ENCODE assay signal across 14 cellular contexts in the genomic region with DNA sequence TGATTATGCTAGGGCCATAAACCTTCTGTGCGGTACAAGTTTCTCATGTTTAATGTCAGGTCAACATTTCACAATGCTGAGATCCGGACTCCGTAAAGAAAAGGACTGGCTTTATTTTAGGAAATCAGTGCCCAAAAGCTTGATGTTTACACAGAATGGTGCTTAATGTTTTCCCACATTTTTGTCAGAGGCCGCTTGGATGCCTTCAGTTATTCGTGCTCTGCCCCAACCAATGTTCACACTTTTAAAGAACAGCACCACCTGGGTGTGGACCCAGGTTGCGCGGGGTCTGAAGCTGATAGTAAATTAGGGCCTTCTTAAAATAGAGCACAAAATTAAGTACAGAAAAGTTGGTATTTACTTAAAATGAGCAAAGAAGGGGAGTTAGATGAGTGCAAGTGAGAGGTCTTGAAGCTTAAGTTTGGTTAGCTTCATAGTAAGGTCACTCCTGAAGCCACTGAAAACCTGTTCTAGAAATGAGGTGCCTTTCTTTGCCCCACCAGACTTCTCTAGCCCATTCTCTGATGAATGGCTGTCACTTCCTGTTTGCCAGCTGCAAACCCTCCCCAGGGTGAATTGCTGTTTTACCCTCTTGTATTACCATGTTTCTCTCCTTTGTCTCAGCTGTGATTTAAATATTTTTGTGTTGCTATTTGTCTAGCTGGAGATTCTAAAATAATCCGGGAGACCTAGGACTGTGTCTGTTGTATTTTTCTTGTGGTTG. TPM values are rescaled to one million over a fixed set of nuclear protein-coding genes. Genes with fewer than 3 reads are reported as not detected.
A peak's percentile ranks its signal among the peaks of the same experiment; 100 is the strongest.
DNase-seq lines count a peak whose midpoint lies in the region; ATAC-seq and TF ChIP-seq lines count a peak whose summit lies in the region.
"Had no signal": no experiment of that assay in that cellular context is flagged by ENCODE, and none has a peak within 500 bp of the region (broad histone marks: within the 10 kb centered on the region; RNA-seq: fewer than 3 reads in every experiment).

No MANE protein-coding gene starts in this region.

- TF ChIP-seq POLR2A in uterus (IDR thresholded peaks at IDR 0.05) = no peak

- H3K36me3 ChIP-seq in endodermal cell (ENCODE audit: control insufficient read depth, insufficient read depth, low read length) = no peaks in the 10 kb centered on the region
- H3K36me3 ChIP-seq in uterus = no peaks in the 10 kb centered on the region
- H3K36me3 ChIP-seq: transverse colon had no signal

- no peak overlapping the region for H3K27ac Mint-ChIP-seq in endodermal cell
- H3K27ac Mint-ChIP-seq in progenitor cell of endocrine pancreas = peak overlapping the region; percentile 81
- H3K27ac Mint-ChIP-seq in activated naive CD4-positive, alpha-beta T cell treated with anti-CD3 and anti-CD28 coated beads, Interleukin-2, amount 50 U/mL, for 72 hours = no peak overlapping the region

- H3K9me3 ChIP-seq in endodermal cell (ENCODE audit: control insufficient read depth, low read length) = no peaks in the 10 kb centered on the region
- no peaks in the 10 kb centered on the region for H3K9me3 ChIP-seq in uterus
- H3K9me3 ChIP-seq: transverse colon had no signal

- H3K4me3 ChIP-seq in LNCaP clone FGC (ENCODE audit: low read depth, low read length) = no peak overlapping the region
- H3K4me3 ChIP-seq in endodermal cell (ENCODE audit: low read length) = no peak overlapping the region
- no peak overlapping the region for H3K4me3 ChIP-seq in uterus
- H3K4me3 ChIP-seq: transverse colon had no signal

- DNase-seq in NCI-H146 (lab: John Stamatoyannopoulos, UW) (peak; percentile 6), NCI-H146 treated with DMSO at 0.1 percent for 48 hours (lab: John Stamatoyannopoulos, UW; ENCODE audit: unreplicated experiment) (no peak), LNCaP clone FGC (ENCODE audit: low read depth) (no peak), endodermal cell (peak; percentile 72), progenitor cell of endocrine pancreas (ENCODE audit: low spot score, unreplicated experiment) (no peak), uterus (no peak), NCI-H1092 (lab: John Stamatoyannopoulos, UW) (no peak)
- DNase-seq in activated naive CD4-positive, alpha-beta T cell treated with anti-CD3 and anti-CD28 coated beads, Interleukin-2, amount 50 U/mL, for 72 hours (ENCODE audit: low spot score in 2 of 2) = no peak
- DNase-seq: ACHN; activated T-cell treated with anti-CD3 and anti-CD28 coated beads, Interleukin-2, amount 50 U/mL, for 48 hours; left ventricle myocardium superior; transverse colon had no signal

- no peaks in the 10 kb centered on the region for H3K27me3 Mint-ChIP-seq in endodermal cell (ENCODE audit: insufficient read depth)
- H3K27me3 Mint-ChIP-seq in progenitor cell of endocrine pancreas = no peaks in the 10 kb centered on the region

- no peak for ATAC-seq in activated naive CD4-positive, alpha-beta T cell treated with anti-CD3 and anti-CD28 coated beads, Interleukin-2, amount 50 U/mL, for 72 hours
- ATAC-seq: left ventricle myocardium superior had no signal

- WGBS in endodermal cell (ENCODE audit: insufficient coverage in 1 of 2, insufficient read length in 1 of 2), 2 experiments = 91 to 97% methylated on average over 4 to 8 of the region's 8 CpGs

- intact Hi-C loops in uterus (cut with DNase I; ENCODE audit: low total_unique reads) = no loop called here

- no peak overlapping the region for H3K9ac ChIP-seq in endodermal cell (ENCODE audit: extremely low read depth, low read length, poor library complexity, severe bottlenecking)

- H3K9me3 Mint-ChIP-seq in endodermal cell (no peaks in the 10 kb centered on the region), progenitor cell of endocrine pancreas (ENCODE audit: low read depth) (no peaks in the 10 kb centered on the region)
- H3K9me3 Mint-ChIP-seq in activated naive CD4-positive, alpha-beta T cell treated with anti-CD3 and anti-CD28 coated beads, Interleukin-2, amount 50 U/mL, for 72 hours = no peaks in the 10 kb centered on the region

- H3K36me3 Mint-ChIP-seq in endodermal cell (ENCODE audit: low read depth) (no peaks in the 10 kb centered on the region), progenitor cell of endocrine pancreas (ENCODE audit: insufficient read depth) (no peaks in the 10 kb centered on the region)
- H3K36me3 Mint-ChIP-seq in activated naive CD4-positive, alpha-beta T cell treated with anti-CD3 and anti-CD28 coated beads, Interleukin-2, amount 50 U/mL, for 72 hours = no peaks in the 10 kb centered on the region

- peak; percentile 30; the same call in 1 of the 2 replicates for TF ChIP-seq CTCF in LNCaP clone FGC (IDR thresholded peaks at IDR 0.05; ENCODE audit: control insufficient read depth, extremely low read depth, insufficient read depth)
- TF ChIP-seq CTCF in endodermal cell (conservative IDR thresholded peaks at IDR 0.05) = peak; percentile 69
- peak; percentile 18 for TF ChIP-seq CTCF in progenitor cell of endocrine pancreas (IDR thresholded peaks at IDR 0.05; ENCODE audit: unreplicated experiment)
- TF ChIP-seq CTCF in uterus (IDR thresholded peaks at IDR 0.05) = no peak

- H3K4me3 Mint-ChIP-seq in endodermal cell (no peak overlapping the region), progenitor cell of endocrine pancreas (ENCODE audit: low read depth) (no peak overlapping the region)

- H3K27ac ChIP-seq in endodermal cell (ENCODE audit: low read depth, low read length) (no peak overlapping the region), uterus (no peak overlapping the region)
- H3K27ac ChIP-seq: transverse colon had no signal

- H3K27me3 ChIP-seq in endodermal cell (ENCODE audit: control insufficient read depth, insufficient read depth, low read length, poor library complexity, severe bottlenecking) = no peaks in the 10 kb centered on the region
- no peaks in the 10 kb centered on the region for H3K27me3 ChIP-seq in uterus
- H3K27me3 ChIP-seq: transverse colon had no signal

- peaks cover 12% of the 10 kb centered on the region for H3K4me1 ChIP-seq in endodermal cell (ENCODE audit: control insufficient read depth, insufficient read depth, low read length)
- H3K4me1 ChIP-seq in uterus = no peaks in the 10 kb centered on the region

- H3K4me1 Mint-ChIP-seq in endodermal cell (peaks cover 35% of the 10 kb centered on the region), progenitor cell of endocrine pancreas (ENCODE audit: low read depth) (peaks cover 31% of the 10 kb centered on the region)

RNA-seq across cellular contexts. Expression of a gene that starts 20.5 kb away (rescaled TPM):
- under 1 TPM; 0.18 to 0.24 TPM for total RNA-seq in endodermal cell
- not detected for polyA plus RNA-seq in endodermal cell (2013, experiment 1 of 2)
- polyA plus RNA-seq in endodermal cell (2013, experiment 2 of 2) = not detected
- 1.0 and 1.2 TPM in 2 replicates for total RNA-seq in progenitor cell of endocrine pancreas
- total RNA-seq in uterus = under 1 TPM in 2 of 4 donors, not detected in 2; 0.26 to 0.30 TPM
- total RNA-seq in activated naive CD4-positive, alpha-beta T cell treated with anti-CD3 and anti-CD28 coated beads, Interleukin-2, amount 50 U/mL, for 72 hours = under 1 TPM; 0.14 to 0.41 TPM
- total RNA-seq: fibroblast of lung, left ventricle myocardium superior, pulmonary artery endothelial cell had no signal
- polyA plus RNA-seq: fibroblast of lung had no signal

Comparison
In these comparisons a context has a peak if more than half of its experiments do, and no peak if none do; other contexts are left out.
1. DNase-seq: peak in NCI-H146 (single experiment) and endodermal cell (single experiment); none in NCI-H146 treated with DMSO at 0.1 percent for 48 hours (single experiment), LNCaP clone FGC (single experiment), progenitor cell of endocrine pancreas (single experiment), uterus (0 of 2), NCI-H1092 (single experiment) and activated naive CD4-positive, alpha-beta T cell treated with anti-CD3 and anti-CD28 coated beads, Interleukin-2, amount 50 U/mL, for 72 hours (0 of 2).
2. CTCF ChIP-seq: peak in LNCaP clone FGC (single experiment), endodermal cell (single experiment) and progenitor cell of endocrine pancreas (single experiment); none in uterus (0 of 4).